15 cellular contexts compared by ENCODE assay signal in genomic region chr6:71082033-71082620, GRCh38.
DNase-seq lines count a peak whose midpoint lies in the region; ATAC-seq and TF ChIP-seq lines count a peak whose summit lies in the region.
"Had no signal": no experiment of that assay in that cellular context is flagged by ENCODE, and none has a peak within 500 bp of the region (broad histone marks: within the 10 kb centered on the region; RNA-seq: fewer than 3 reads in every experiment).

No MANE protein-coding gene starts in this region.

- no peak overlapping the region for H3K9ac ChIP-seq in SK-N-SH

- DNase-seq in GM04504 (ENCODE audit: low read depth) (peak; percentile 7), SK-N-SH (no peak), right atrium auricular region (ENCODE audit: low spot score) (no peak), superior temporal gyrus (ENCODE audit: extremely low spot score) (peak; percentile 22), spleen (no peak)
- no peak for DNase-seq in activated CD4-positive, CD25-positive, alpha-beta regulatory T cell treated with anti-CD3 and anti-CD28 coated beads, Interleukin-2, amount 50 U/mL, for 72 hours
- DNase-seq: activated CD4-positive, alpha-beta T cell treated with anti-CD3 and anti-CD28 coated beads, Interleukin-2, amount 50 U/mL, for 1 hour; activated gamma-delta T cell; left lung; NCI-H1436; NCI-H82; pancreas; stimulated activated naive B cell treated with anti-CD40 and anti-IgM and Interleukin-4, amounts not matched to agents 10 μg/mL and 1 μg/mL and 100 μg/mL, for 72 hours had no signal

- no peak for TF ChIP-seq CTCF in SK-N-SH (IDR thresholded peaks at IDR 0.05)
- TF ChIP-seq CTCF in right atrium auricular region (IDR thresholded peaks at IDR 0.05): no peak
- no peak for TF ChIP-seq CTCF in spleen (IDR thresholded peaks at IDR 0.05 in 8 of 11, conservative IDR thresholded peaks at IDR 0.05 in 3 of 11)

- POLR2A ChIA-PET in SK-N-SH (lab: Yijun Ruan, JAX): no interaction called here

- H3K79me2 ChIP-seq in SK-N-SH (ENCODE audit: insufficient read depth): no peaks in the 10 kb centered on the region

- H3K27ac ChIP-seq in SK-N-SH (ENCODE audit: low read depth in 2 of 2, low read length in 1 of 2): no peak overlapping the region
- peak overlapping the region in 1 of 2 donors; percentile 6 for H3K27ac ChIP-seq in right atrium auricular region
- H3K27ac ChIP-seq in spleen: peak overlapping the region in 4 of 8 donors; percentile 30 to 49 (median 45)
- H3K27ac ChIP-seq: gastroesophageal sphincter, pancreas had no signal

- TF ChIP-seq RAD21 in SK-N-SH (IDR thresholded peaks at IDR 0.05; ENCODE audit: low read length): no peak

- TF ChIP-seq POLR2A in spleen (IDR thresholded peaks at IDR 0.05): no peak

- H3K27me3 ChIP-seq in SK-N-SH (ENCODE audit: insufficient read depth): no peaks in the 10 kb centered on the region
- H3K27me3 ChIP-seq in right atrium auricular region: no peaks in the 10 kb centered on the region
- H3K27me3 ChIP-seq in spleen (replicated peaks in 1 of 7): no peaks in the 10 kb centered on the region
- H3K27me3 ChIP-seq: gastroesophageal sphincter, left lung, pancreas had no signal

- no peaks in the 10 kb centered on the region; a peak in 1 of 4 replicates for H3K4me1 ChIP-seq in SK-N-SH (ENCODE audit: control insufficient read depth in 1 of 2, insufficient read depth in 2 of 2, low read depth in 1 of 2, low read length in 1 of 2)
- H3K4me1 ChIP-seq in right atrium auricular region: peaks cover 0 to 17% of the 10 kb centered on the region in 2 donors
- H3K4me1 ChIP-seq in spleen: peaks cover 0 to 13% (median 0%) of the 10 kb centered on the region in 6 donors

- intact Hi-C loops in spleen (cut with DNase I; ENCODE audit: low total_unique reads): no loop called here

- ATAC-seq in HG02938 (IDR thresholded peaks at IDR 0.05; ENCODE audit: unreplicated experiment): no peak
- ATAC-seq: gastroesophageal sphincter; left lung; stimulated activated naive B cell treated with anti-CD40 and anti-IgM and Interleukin-4, amounts not matched to agents 10 μg/mL and 1 μg/mL and 100 μg/mL, for 72 hours had no signal

- H4K20me1 ChIP-seq in SK-N-SH (ENCODE audit: insufficient read depth): no peaks in the 10 kb centered on the region

- H3K36me3 ChIP-seq in SK-N-SH (replicated peaks in 1 of 2; ENCODE audit: control insufficient read depth in 1 of 2, insufficient read depth in 2 of 2, low read length in 1 of 2) (no peaks in the 10 kb centered on the region), right atrium auricular region (no peaks in the 10 kb centered on the region), spleen (no peaks in the 10 kb centered on the region)
- H3K36me3 ChIP-seq: gastroesophageal sphincter, left lung, pancreas had no signal

- TF ChIP-seq EP300 in SK-N-SH (IDR thresholded peaks at IDR 0.05; ENCODE audit: borderline replicate concordance in 1 of 2, low read depth in 1 of 2, low read length in 1 of 2): no peak

- H2AFZ ChIP-seq in SK-N-SH (ENCODE audit: low read depth): peak overlapping the region; percentile 29; the same call in 1 of the 2 replicates

- no peaks in the 10 kb centered on the region for H3F3A ChIP-seq in SK-N-SH (replicated peaks; ENCODE audit: insufficient read depth)

- H3K9me3 ChIP-seq in SK-N-SH (peaks cover 5% of the 10 kb centered on the region; the same call in 1 of the 2 replicates), right atrium auricular region (peaks cover 0 to 13% of the 10 kb centered on the region in 2 donors), spleen (peaks cover 0 to 24% (median 18%) of the 10 kb centered on the region in 8 donors)
- H3K9me3 ChIP-seq: pancreas had no signal

- peak overlapping the region; percentile 40 for H3K4me2 ChIP-seq in SK-N-SH

- H3K9me2 ChIP-seq in SK-N-SH: no peaks in the 10 kb centered on the region

- 38% methylated on average over 6 of the region's 6 CpGs for WGBS in SK-N-SH (ENCODE audit: low lambda C conversion rate)
- WGBS in spleen, 5 donors: 48 to 77% (median 64%) methylated on average over 6 of the region's 6 CpGs

- H3K4me3 ChIP-seq in SK-N-SH (ENCODE audit: low read depth in 2 of 2, low read length in 1 of 2) (peak overlapping the region; percentile 27 to 32; a peak in 3 of 4 replicates), right atrium auricular region (peak overlapping the region; percentile 2 to 16), spleen (peak overlapping the region in 3 of 8 donors; percentile 11 to 31 (median 27))
- H3K4me3 ChIP-seq: left lung had no signal

- CTCF ChIA-PET in SK-N-SH (lab: Yijun Ruan, JAX): interaction anchor here (1.7 kb wide), 1 partner anchor 9 kb away, joined by 4 read pairs; no protein-coding TSS in a partner anchor

TF ChIP-seq in SK-N-SH, 30 proteins besides CTCF, POLR2A, EP300 and RAD21:
- TF ChIP-seq USF2 (IDR thresholded peaks at IDR 0.05; ENCODE audit: borderline replicate concordance, low read depth, low read length) (no peak), TCF12 (IDR thresholded peaks at IDR 0.05) (peak; percentile 14; the same call in 1 of the 2 replicates)

Comparison
In these comparisons a context has a peak if more than half of its experiments do, and no peak if none do; other contexts are left out.
1. DNase-seq: peak in GM04504 (single experiment) and superior temporal gyrus (single experiment); none in SK-N-SH (single experiment), right atrium auricular region (single experiment), spleen (single experiment) and activated CD4-positive, CD25-positive, alpha-beta regulatory T cell treated with anti-CD3 and anti-CD28 coated beads, Interleukin-2, amount 50 U/mL, for 72 hours (single experiment).